ENCODE assay signal across 1 cellular context in genomic region chr9:105173306-105173705, GRCh38.
A peak's percentile ranks its signal among the peaks of the same experiment; 100 is the strongest.
TF ChIP-seq lines count a peak whose summit lies in the region.

No MANE protein-coding gene starts in this region.

TF ChIP-seq in H1, 55 proteins besides CTCF, POLR2A, EP300 and RAD21 (continued from another document):
- TF ChIP-seq NRF1 (IDR thresholded peaks at IDR 0.05; ENCODE audit: low read depth, low read length) (0 out of 2 replicates have a peak, but pooled peaks have one; percentile 5), MAFK (IDR thresholded peaks at IDR 0.05; ENCODE audit: low read depth, low read length) (peak; percentile 90), EGR1 (IDR thresholded peaks at IDR 0.05; ENCODE audit: borderline replicate concordance, low read depth, low read length) (0 out of 2 replicates have a peak, but pooled peaks have one; percentile 50), NANOG (IDR thresholded peaks at IDR 0.05; ENCODE audit: insufficient read depth, low read depth, low read length, poor library complexity, severe bottlenecking) (peak; percentile 94), HDAC2 (IDR thresholded peaks at IDR 0.05; ENCODE audit: borderline replicate concordance in 1 of 2, low read depth in 2 of 2, low read length in 2 of 2) (no peak), BACH1 (IDR thresholded peaks at IDR 0.05; ENCODE audit: low read length) (peak; percentile 86), CHD1 (IDR thresholded peaks at IDR 0.05; ENCODE audit: low read depth, low read length) (no peak), CTBP2 (IDR thresholded peaks at IDR 0.05; ENCODE audit: borderline replicate concordance, insufficient read depth, insufficient read length, low read length) (peak; percentile 20), SIN3A (conservative IDR thresholded peaks at IDR 0.05 in 1 of 2, IDR thresholded peaks at IDR 0.05 in 1 of 2; ENCODE audit: low read depth in 1 of 2, low read length in 2 of 2) (no peak; a peak in 1 of 4 replicates)
